In genomic region chr1:91594383-91595065, GRCh38 we compare ENCODE assay signal across 26 cellular contexts.
A peak's percentile ranks its signal among the peaks of the same experiment; 100 is the strongest.
DNase-seq lines count a peak whose midpoint lies in the region; ATAC-seq, FAIRE-seq and TF ChIP-seq lines count a peak whose summit lies in the region.
"Had no signal": no experiment of that assay in that cellular context is flagged by ENCODE, and none has a peak within 500 bp of the region (broad histone marks: within the 10 kb centered on the region; RNA-seq: fewer than 3 reads in every experiment).

No MANE protein-coding gene starts in this region.

- BruUV-seq in K562 (replicated peaks; lab: Mats Ljungman, UMichigan), result no TSS peak

- TF ChIP-seq CTCF in heart left ventricle (IDR thresholded peaks at IDR 0.05) (no peak), K562 (IDR thresholded peaks at IDR 0.05 in 2 of 3, conservative IDR thresholded peaks at IDR 0.05 in 1 of 3; ENCODE audit: insufficient read depth in 2 of 3, low read depth in 1 of 3, low read length in 3 of 3) (no peak), natural killer cell (IDR thresholded peaks at IDR 0.05) (no peak), nephron progenitor cell (IDR thresholded peaks at IDR 0.05) (no peak)

- H3K27me3 Mint-ChIP-seq in natural killer cell (ENCODE audit: low read depth in 2 of 2) (no peaks in the 10 kb centered on the region), nephron progenitor cell (ENCODE audit: low read depth, poor library complexity) (peaks cover 6% of the 10 kb centered on the region)
- H3K27me3 Mint-ChIP-seq: CD4-positive, alpha-beta T cell had no signal

- DNase-seq in left ventricle myocardium superior (no peak), heart left ventricle (no peak), K562 (ENCODE audit: extremely low read depth in 1 of 4, low spot score in 3 of 4) (no peak), natural killer cell (no peak), nephron progenitor cell (no peak), NOMO-1 treated with dmso at 0.1 percent for 144 hours (lab: John Stamatoyannopoulos, UW; ENCODE audit: unreplicated experiment) (no peak)
- DNase-seq: CD4-positive, alpha-beta T cell; DMS53; GOT3; HCEC 1CT; NCI-H1048; NCI-H1417; NCI-H1694; NCI-H2081; NCI-H2227 treated with DMSO at 0.1 percent for 48 hours; NCI-H526 treated with DMSO at 0.1 percent for 48 hours; OCI-M1; Peyer's patch; SK-N-SH had no signal

- H3K9ac ChIP-seq in K562 (ENCODE audit: insufficient read depth in 1 of 2, low read depth in 2 of 2, low read length in 2 of 2), result peak overlapping the region in 1 of 2 experiments; percentile 61; a peak in 1 of 4 replicates
- no peak overlapping the region for H3K9ac ChIP-seq in stomach smooth muscle (ENCODE audit: low read length in 2 of 2)
- H3K9ac ChIP-seq: BLaER1, SK-N-SH had no signal

- in situ Hi-C loops in K562 (cut with MboI), result no loop called here

- POLR2A ChIA-PET in K562 (lab: Yijun Ruan, JAX), result interaction anchor here (0.6 to 1.4 kb wide), 4 partner anchors 12 to 192 kb away, joined by 3 to 5 read pairs (median 4); no protein-coding TSS in a partner anchor

- H3K36me3 Mint-ChIP-seq in natural killer cell, result no peaks in the 10 kb centered on the region
- no peaks in the 10 kb centered on the region for H3K36me3 Mint-ChIP-seq in nephron progenitor cell (ENCODE audit: low read depth)
- H3K36me3 Mint-ChIP-seq: IgD-negative memory B cell had no signal

- H3K36me3 ChIP-seq in heart left ventricle (no peaks in the 10 kb centered on the region), K562 (ENCODE audit: control insufficient read depth, insufficient read depth, low read length) (no peaks in the 10 kb centered on the region), mesodermal cell (ENCODE audit: control insufficient read depth, insufficient read depth, low read length) (no peaks in the 10 kb centered on the region), stomach smooth muscle (ENCODE audit: control insufficient read depth in 2 of 2, insufficient read depth in 2 of 2, low read length in 2 of 2) (no peaks in the 10 kb centered on the region)
- H3K36me3 ChIP-seq: BLaER1, Peyer's patch had no signal

- no peaks in the 10 kb centered on the region for H3K79me2 ChIP-seq in K562 (ENCODE audit: control insufficient read depth, insufficient read depth, low read length)

- H3K27me3 ChIP-seq in heart left ventricle (no peaks in the 10 kb centered on the region), K562 (ENCODE audit: control insufficient read depth in 2 of 2, insufficient read depth in 2 of 2, low read length in 2 of 2) (no peaks in the 10 kb centered on the region), stomach smooth muscle (ENCODE audit: control insufficient read depth in 1 of 2, insufficient read depth in 2 of 2, low read length in 2 of 2) (no peaks in the 10 kb centered on the region)
- H3K27me3 ChIP-seq: BLaER1, Peyer's patch had no signal

- H2AFZ ChIP-seq in K562 (ENCODE audit: low read depth, low read length), result peak overlapping the region; percentile 3; the same call in 1 of the 2 replicates

- H3K27ac ChIP-seq in heart left ventricle (peak overlapping the region in 1 of 12 donors; percentile 9), K562 (ENCODE audit: extremely low read depth, low read depth, low read length) (no peak overlapping the region), mesodermal cell (ENCODE audit: low read depth, low read length, severe bottlenecking) (peak overlapping the region; percentile 79), stomach smooth muscle (ENCODE audit: low read length) (peak overlapping the region; percentile 64)
- H3K27ac ChIP-seq: BLaER1, Peyer's patch had no signal

- intact Hi-C loops in left ventricle myocardium superior (cut with micrococcal nuclease), result no loop called here
- intact Hi-C loops in heart left ventricle (cut with DNase I), result no loop called here
- intact Hi-C loops in K562 (cut with micrococcal nuclease), result no loop called here
- intact Hi-C loops in natural killer cell (cut with micrococcal nuclease), result no loop called here

- no peaks in the 10 kb centered on the region for H3K9me1 ChIP-seq in K562 (ENCODE audit: control insufficient read depth, insufficient read depth, low read length)

- FAIRE-seq in K562 (lab: Jason Lieb, UNC), result no peak
- FAIRE-seq: A204.1, G401.6, GM12878 had no signal

- no peak for TF ChIP-seq EP300 in K562 (IDR thresholded peaks at IDR 0.05; ENCODE audit: low read length)

- H3K4me1 Mint-ChIP-seq in natural killer cell (peaks cover 50 to 51% of the 10 kb centered on the region in 2 donors), nephron progenitor cell (peaks cover 22% of the 10 kb centered on the region)

- H3K9me3 Mint-ChIP-seq in natural killer cell (no peaks in the 10 kb centered on the region), nephron progenitor cell (no peaks in the 10 kb centered on the region)
- H3K9me3 Mint-ChIP-seq: CD4-positive, alpha-beta T cell; IgD-negative memory B cell had no signal

- H4K20me1 ChIP-seq in K562 (replicated peaks; ENCODE audit: control insufficient read depth, insufficient read depth, low read length), result no peaks in the 10 kb centered on the region
- H4K20me1 ChIP-seq: BLaER1 had no signal

- CTCF ChIA-PET in K562 (lab: Yijun Ruan, JAX; ENCODE audit: low intra/inter-chr PET ratio), result no interaction called here

- H3K27ac Mint-ChIP-seq in natural killer cell (no peak overlapping the region), nephron progenitor cell (no peak overlapping the region)
- H3K27ac Mint-ChIP-seq: CD4-positive, alpha-beta T cell; IgD-negative memory B cell had no signal

- H3K9me3 ChIP-seq in heart left ventricle, result no peaks in the 10 kb centered on the region
- H3K9me3 ChIP-seq in K562 (replicated peaks; ENCODE audit: control insufficient read depth, insufficient read depth, low read depth, low read length), result no peaks in the 10 kb centered on the region
- H3K9me3 ChIP-seq in mesodermal cell (ENCODE audit: control insufficient read depth, low read length), result no peaks in the 10 kb centered on the region
- H3K9me3 ChIP-seq in stomach smooth muscle (ENCODE audit: control insufficient read depth in 2 of 2, low read length in 2 of 2), result no peaks in the 10 kb centered on the region
- H3K9me3 ChIP-seq: BLaER1, Peyer's patch, SK-N-SH had no signal

- TF ChIP-seq POLR2A in heart left ventricle (IDR thresholded peaks at IDR 0.05) (no peak), K562 (conservative IDR thresholded peaks at IDR 0.05) (no peak)

- H3K4me3 ChIP-seq in heart left ventricle, result no peak overlapping the region
- H3K4me3 ChIP-seq in K562, result no peak overlapping the region
- H3K4me3 ChIP-seq in mesodermal cell (ENCODE audit: extremely low read depth, insufficient read depth, low read length, poor library complexity, severe bottlenecking), result no peak overlapping the region
- H3K4me3 ChIP-seq in stomach smooth muscle (ENCODE audit: low read length in 2 of 2), result no peak overlapping the region
- H3K4me3 ChIP-seq: BLaER1, GM12878, Peyer's patch had no signal

- H3K4me1 ChIP-seq in heart left ventricle, result peaks cover 0 to 32% (median 6%) of the 10 kb centered on the region in 12 donors
- peaks cover 22 to 42% of the 10 kb centered on the region in 2 experiments; a peak in 4 of 5 replicates for H3K4me1 ChIP-seq in K562 (replicated peaks in 1 of 2; ENCODE audit: control insufficient read depth in 2 of 2, insufficient read depth in 2 of 2, low read length in 2 of 2)
- H3K4me1 ChIP-seq in mesodermal cell (ENCODE audit: control insufficient read depth, insufficient read depth, low read length, poor library complexity, severe bottlenecking), result peaks cover 6% of the 10 kb centered on the region
- peaks cover 19% of the 10 kb centered on the region for H3K4me1 ChIP-seq in stomach smooth muscle (ENCODE audit: control insufficient read depth, insufficient read depth, low read length)

- no peak for TF ChIP-seq RAD21 in K562 (CRISPR knock-in tag; conservative IDR thresholded peaks at IDR 0.05 in 1 of 2, IDR thresholded peaks at IDR 0.05 in 1 of 2)

- no peak overlapping the region for H3K4me2 ChIP-seq in K562 (ENCODE audit: insufficient read depth, low read length)
- H3K4me2 ChIP-seq: BLaER1, SK-N-SH had no signal

- WGBS in heart left ventricle, 4 donors, result 66 to 76% (median 71%) methylated on average over 10 to 11 of the region's 11 CpGs
- WGBS in K562 (ENCODE audit: insufficient coverage, low coverage, missing lambda C conversion rate), result 95% methylated on average over 11 of the region's 11 CpGs
- 92 to 94% methylated on average over 9 to 10 of the region's 11 CpGs for WGBS in mesodermal cell (ENCODE audit: insufficient coverage in 2 of 2), 2 experiments

- peak; percentile 19 for ATAC-seq in left ventricle myocardium superior
- no peak for ATAC-seq in heart left ventricle
- ATAC-seq in K562, result no peak
- no peak for ATAC-seq in natural killer cell
- ATAC-seq: GM12878 had no signal

- no peak overlapping the region for H3K4me3 Mint-ChIP-seq in natural killer cell
- no peak overlapping the region for H3K4me3 Mint-ChIP-seq in nephron progenitor cell
- H3K4me3 Mint-ChIP-seq: CD4-positive, alpha-beta T cell; IgD-negative memory B cell had no signal

TF ChIP-seq in K562, 482 proteins besides CTCF, POLR2A, EP300 and RAD21 (continues in another document):
- TF ChIP-seq NFIX (CRISPR knock-in tag; IDR thresholded peaks at IDR 0.05; ENCODE audit: low read depth), result no peak
